In the genomic region with DNA sequence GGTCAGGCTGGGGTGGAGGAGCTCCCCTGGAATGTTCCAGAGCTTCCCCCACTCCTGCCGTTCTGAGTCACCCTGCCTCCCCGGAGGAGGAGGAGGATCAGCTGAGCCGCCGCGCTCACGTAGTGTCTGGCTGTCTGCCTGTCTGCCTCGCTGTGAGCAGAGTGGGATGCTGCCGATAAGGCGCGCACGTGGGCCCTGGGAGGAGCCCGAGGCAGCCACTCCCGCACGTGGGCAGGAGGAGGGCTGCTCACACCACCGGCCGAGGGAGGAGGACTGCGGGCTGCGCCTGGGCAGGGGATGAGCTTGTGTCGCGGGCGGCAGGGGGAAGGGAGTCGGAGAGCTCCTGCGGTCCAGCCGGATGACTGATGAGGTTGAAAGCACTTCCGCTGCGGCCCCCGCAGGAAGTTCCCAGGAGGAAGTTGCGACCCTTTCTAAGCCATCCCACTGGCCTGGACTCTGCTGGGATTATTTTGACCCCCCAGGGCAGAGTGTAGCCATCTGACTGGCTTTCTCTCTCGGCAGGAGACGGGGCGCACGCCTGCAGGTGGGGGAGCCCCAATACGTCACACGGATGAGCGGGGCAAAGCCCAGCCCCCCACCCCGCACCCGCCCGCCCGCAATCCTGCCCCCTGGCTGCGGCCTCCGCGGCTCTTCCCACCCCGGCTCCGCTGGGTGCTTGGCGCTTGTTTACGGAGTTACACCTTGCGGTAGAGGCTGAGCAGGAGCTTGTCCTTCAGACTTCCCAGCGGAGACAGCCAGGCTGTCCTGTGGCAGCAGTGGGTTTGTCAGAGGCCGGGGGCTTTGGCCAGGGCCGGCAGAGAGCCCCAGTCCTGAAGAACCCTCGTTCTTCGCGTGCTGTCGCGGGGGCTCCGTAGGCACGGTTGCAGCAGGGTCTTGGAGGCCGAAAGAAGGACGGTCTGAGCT, we compare ENCODE assay signal across 1 cellular context.
TF ChIP-seq lines count a peak whose summit lies in the region.

No MANE protein-coding gene starts in this region.

TF ChIP-seq in WTC11, 78 proteins besides CTCF, POLR2A, EP300 and RAD21 (continued from another document and continues in another):
- TF ChIP-seq, protein P1, sequence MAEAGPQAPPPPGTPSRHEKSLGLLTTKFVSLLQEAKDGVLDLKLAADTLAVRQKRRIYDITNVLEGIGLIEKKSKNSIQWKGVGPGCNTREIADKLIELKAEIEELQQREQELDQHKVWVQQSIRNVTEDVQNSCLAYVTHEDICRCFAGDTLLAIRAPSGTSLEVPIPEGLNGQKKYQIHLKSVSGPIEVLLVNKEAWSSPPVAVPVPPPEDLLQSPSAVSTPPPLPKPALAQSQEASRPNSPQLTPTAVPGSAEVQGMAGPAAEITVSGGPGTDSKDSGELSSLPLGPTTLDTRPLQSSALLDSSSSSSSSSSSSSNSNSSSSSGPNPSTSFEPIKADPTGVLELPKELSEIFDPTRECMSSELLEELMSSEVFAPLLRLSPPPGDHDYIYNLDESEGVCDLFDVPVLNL (CRISPR knock-in tag; IDR thresholded peaks at IDR 0.05; ENCODE audit: borderline replicate concordance, low read depth): no peak
- TF ChIP-seq ZNF263 (CRISPR knock-in tag; IDR thresholded peaks at IDR 0.05; ENCODE audit: low read depth): peak; percentile 99
- TF ChIP-seq FOXK1 (CRISPR knock-in tag; IDR thresholded peaks at IDR 0.05): peak; percentile 81
- TF ChIP-seq CREM (CRISPR knock-in tag; IDR thresholded peaks at IDR 0.05): 0 out of 2 replicates have a peak, but pooled peaks have one; percentile 50
- 0 out of 2 replicates have a peak, but pooled peaks have one; percentile 35 for TF ChIP-seq KAT7 (CRISPR knock-in tag; IDR thresholded peaks at IDR 0.05; ENCODE audit: borderline replicate concordance)
- no peak for TF ChIP-seq MXD4 (CRISPR knock-in tag; IDR thresholded peaks at IDR 0.05; ENCODE audit: borderline replicate concordance)
- TF ChIP-seq, protein P2, sequence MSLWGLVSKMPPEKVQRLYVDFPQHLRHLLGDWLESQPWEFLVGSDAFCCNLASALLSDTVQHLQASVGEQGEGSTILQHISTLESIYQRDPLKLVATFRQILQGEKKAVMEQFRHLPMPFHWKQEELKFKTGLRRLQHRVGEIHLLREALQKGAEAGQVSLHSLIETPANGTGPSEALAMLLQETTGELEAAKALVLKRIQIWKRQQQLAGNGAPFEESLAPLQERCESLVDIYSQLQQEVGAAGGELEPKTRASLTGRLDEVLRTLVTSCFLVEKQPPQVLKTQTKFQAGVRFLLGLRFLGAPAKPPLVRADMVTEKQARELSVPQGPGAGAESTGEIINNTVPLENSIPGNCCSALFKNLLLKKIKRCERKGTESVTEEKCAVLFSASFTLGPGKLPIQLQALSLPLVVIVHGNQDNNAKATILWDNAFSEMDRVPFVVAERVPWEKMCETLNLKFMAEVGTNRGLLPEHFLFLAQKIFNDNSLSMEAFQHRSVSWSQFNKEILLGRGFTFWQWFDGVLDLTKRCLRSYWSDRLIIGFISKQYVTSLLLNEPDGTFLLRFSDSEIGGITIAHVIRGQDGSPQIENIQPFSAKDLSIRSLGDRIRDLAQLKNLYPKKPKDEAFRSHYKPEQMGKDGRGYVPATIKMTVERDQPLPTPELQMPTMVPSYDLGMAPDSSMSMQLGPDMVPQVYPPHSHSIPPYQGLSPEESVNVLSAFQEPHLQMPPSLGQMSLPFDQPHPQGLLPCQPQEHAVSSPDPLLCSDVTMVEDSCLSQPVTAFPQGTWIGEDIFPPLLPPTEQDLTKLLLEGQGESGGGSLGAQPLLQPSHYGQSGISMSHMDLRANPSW (CRISPR knock-in tag; conservative IDR thresholded peaks at IDR 0.05; ENCODE audit: low read depth): no peak
- TF ChIP-seq, protein P3, sequence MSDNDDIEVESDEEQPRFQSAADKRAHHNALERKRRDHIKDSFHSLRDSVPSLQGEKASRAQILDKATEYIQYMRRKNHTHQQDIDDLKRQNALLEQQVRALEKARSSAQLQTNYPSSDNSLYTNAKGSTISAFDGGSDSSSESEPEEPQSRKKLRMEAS (CRISPR knock-in tag; IDR thresholded peaks at IDR 0.05): peak; percentile 88
- TF ChIP-seq ZNF416 (CRISPR knock-in tag; IDR thresholded peaks at IDR 0.05): no peak
- TF ChIP-seq OVOL2 (CRISPR knock-in tag; IDR thresholded peaks at IDR 0.05; ENCODE audit: borderline replicate concordance): no peak
- TF ChIP-seq, protein P4, sequence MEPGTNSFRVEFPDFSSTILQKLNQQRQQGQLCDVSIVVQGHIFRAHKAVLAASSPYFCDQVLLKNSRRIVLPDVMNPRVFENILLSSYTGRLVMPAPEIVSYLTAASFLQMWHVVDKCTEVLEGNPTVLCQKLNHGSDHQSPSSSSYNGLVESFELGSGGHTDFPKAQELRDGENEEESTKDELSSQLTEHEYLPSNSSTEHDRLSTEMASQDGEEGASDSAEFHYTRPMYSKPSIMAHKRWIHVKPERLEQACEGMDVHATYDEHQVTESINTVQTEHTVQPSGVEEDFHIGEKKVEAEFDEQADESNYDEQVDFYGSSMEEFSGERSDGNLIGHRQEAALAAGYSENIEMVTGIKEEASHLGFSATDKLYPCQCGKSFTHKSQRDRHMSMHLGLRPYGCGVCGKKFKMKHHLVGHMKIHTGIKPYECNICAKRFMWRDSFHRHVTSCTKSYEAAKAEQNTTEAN (CRISPR knock-in tag; IDR thresholded peaks at IDR 0.05): no peak
- no peak for TF ChIP-seq FOXJ3 (CRISPR knock-in tag; IDR thresholded peaks at IDR 0.05; ENCODE audit: borderline replicate concordance)
- TF ChIP-seq, protein P5, sequence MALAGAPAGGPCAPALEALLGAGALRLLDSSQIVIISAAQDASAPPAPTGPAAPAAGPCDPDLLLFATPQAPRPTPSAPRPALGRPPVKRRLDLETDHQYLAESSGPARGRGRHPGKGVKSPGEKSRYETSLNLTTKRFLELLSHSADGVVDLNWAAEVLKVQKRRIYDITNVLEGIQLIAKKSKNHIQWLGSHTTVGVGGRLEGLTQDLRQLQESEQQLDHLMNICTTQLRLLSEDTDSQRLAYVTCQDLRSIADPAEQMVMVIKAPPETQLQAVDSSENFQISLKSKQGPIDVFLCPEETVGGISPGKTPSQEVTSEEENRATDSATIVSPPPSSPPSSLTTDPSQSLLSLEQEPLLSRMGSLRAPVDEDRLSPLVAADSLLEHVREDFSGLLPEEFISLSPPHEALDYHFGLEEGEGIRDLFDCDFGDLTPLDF (CRISPR knock-in tag; IDR thresholded peaks at IDR 0.05): no peak
- no peak for TF ChIP-seq NFYB (CRISPR knock-in tag; conservative IDR thresholded peaks at IDR 0.05; ENCODE audit: low read depth)
- no peak for TF ChIP-seq ZNF317 (CRISPR knock-in tag; IDR thresholded peaks at IDR 0.05; ENCODE audit: borderline replicate concordance, low read depth)
- TF ChIP-seq, protein P6, sequence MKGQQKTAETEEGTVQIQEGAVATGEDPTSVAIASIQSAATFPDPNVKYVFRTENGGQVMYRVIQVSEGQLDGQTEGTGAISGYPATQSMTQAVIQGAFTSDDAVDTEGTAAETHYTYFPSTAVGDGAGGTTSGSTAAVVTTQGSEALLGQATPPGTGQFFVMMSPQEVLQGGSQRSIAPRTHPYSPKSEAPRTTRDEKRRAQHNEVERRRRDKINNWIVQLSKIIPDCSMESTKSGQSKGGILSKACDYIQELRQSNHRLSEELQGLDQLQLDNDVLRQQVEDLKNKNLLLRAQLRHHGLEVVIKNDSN (CRISPR knock-in tag; IDR thresholded peaks at IDR 0.05): peak; percentile 70; the same call in 1 of the 2 replicates
- TF ChIP-seq, protein P7, sequence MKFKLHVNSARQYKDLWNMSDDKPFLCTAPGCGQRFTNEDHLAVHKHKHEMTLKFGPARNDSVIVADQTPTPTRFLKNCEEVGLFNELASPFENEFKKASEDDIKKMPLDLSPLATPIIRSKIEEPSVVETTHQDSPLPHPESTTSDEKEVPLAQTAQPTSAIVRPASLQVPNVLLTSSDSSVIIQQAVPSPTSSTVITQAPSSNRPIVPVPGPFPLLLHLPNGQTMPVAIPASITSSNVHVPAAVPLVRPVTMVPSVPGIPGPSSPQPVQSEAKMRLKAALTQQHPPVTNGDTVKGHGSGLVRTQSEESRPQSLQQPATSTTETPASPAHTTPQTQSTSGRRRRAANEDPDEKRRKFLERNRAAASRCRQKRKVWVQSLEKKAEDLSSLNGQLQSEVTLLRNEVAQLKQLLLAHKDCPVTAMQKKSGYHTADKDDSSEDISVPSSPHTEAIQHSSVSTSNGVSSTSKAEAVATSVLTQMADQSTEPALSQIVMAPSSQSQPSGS (CRISPR knock-in tag; IDR thresholded peaks at IDR 0.05; ENCODE audit: borderline replicate concordance, low read depth): no peak
- TF ChIP-seq TCF7 (CRISPR knock-in tag; IDR thresholded peaks at IDR 0.05; ENCODE audit: low read depth): no peak
- TF ChIP-seq, protein P8, sequence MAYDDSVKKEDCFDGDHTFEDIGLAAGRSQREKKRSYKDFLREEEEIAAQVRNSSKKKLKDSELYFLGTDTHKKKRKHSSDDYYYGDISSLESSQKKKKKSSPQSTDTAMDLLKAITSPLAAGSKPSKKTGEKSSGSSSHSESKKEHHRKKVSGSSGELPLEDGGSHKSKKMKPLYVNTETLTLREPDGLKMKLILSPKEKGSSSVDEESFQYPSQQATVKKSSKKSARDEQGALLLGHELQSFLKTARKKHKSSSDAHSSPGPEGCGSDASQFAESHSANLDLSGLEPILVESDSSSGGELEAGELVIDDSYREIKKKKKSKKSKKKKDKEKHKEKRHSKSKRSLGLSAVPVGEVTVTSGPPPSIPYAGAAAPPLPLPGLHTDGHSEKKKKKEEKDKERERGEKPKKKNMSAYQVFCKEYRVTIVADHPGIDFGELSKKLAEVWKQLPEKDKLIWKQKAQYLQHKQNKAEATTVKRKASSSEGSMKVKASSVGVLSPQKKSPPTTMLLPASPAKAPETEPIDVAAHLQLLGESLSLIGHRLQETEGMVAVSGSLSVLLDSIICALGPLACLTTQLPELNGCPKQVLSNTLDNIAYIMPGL (CRISPR knock-in tag; IDR thresholded peaks at IDR 0.05): peak; percentile 79
- TF ChIP-seq, protein P9, sequence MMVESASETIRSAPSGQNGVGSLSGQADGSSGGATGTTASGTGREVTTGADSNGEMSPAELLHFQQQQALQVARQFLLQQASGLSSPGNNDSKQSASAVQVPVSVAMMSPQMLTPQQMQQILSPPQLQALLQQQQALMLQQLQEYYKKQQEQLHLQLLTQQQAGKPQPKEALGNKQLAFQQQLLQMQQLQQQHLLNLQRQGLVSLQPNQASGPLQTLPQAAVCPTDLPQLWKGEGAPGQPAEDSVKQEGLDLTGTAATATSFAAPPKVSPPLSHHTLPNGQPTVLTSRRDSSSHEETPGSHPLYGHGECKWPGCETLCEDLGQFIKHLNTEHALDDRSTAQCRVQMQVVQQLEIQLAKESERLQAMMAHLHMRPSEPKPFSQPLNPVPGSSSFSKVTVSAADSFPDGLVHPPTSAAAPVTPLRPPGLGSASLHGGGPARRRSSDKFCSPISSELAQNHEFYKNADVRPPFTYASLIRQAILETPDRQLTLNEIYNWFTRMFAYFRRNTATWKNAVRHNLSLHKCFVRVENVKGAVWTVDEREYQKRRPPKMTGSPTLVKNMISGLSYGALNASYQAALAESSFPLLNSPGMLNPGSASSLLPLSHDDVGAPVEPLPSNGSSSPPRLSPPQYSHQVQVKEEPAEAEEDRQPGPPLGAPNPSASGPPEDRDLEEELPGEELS (CRISPR knock-in tag; IDR thresholded peaks at IDR 0.05): peak; percentile 73
- peak; percentile 81; the same call in 1 of the 2 replicates for TF ChIP-seq ZNF232 (CRISPR knock-in tag; IDR thresholded peaks at IDR 0.05)
- TF ChIP-seq EMX1 (CRISPR knock-in tag; IDR thresholded peaks at IDR 0.05): no peak
- no peak for TF ChIP-seq NR2C2 (CRISPR knock-in tag; IDR thresholded peaks at IDR 0.05)
- no peak for TF ChIP-seq JAZF1 (CRISPR knock-in tag; IDR thresholded peaks at IDR 0.05)
- TF ChIP-seq MYBL2 (CRISPR knock-in tag; IDR thresholded peaks at IDR 0.05): 0 out of 2 replicates have a peak, but pooled peaks have one; percentile 32
- TF ChIP-seq ESRRA (CRISPR knock-in tag; IDR thresholded peaks at IDR 0.05; ENCODE audit: borderline replicate concordance): no peak
- TF ChIP-seq, protein P10, sequence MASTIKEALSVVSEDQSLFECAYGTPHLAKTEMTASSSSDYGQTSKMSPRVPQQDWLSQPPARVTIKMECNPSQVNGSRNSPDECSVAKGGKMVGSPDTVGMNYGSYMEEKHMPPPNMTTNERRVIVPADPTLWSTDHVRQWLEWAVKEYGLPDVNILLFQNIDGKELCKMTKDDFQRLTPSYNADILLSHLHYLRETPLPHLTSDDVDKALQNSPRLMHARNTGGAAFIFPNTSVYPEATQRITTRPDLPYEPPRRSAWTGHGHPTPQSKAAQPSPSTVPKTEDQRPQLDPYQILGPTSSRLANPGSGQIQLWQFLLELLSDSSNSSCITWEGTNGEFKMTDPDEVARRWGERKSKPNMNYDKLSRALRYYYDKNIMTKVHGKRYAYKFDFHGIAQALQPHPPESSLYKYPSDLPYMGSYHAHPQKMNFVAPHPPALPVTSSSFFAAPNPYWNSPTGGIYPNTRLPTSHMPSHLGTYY (CRISPR knock-in tag; IDR thresholded peaks at IDR 0.05): no peak
- no peak for TF ChIP-seq GRHL2 (CRISPR knock-in tag; IDR thresholded peaks at IDR 0.05; ENCODE audit: insufficient replicate concordance, severe bottlenecking)
- TF ChIP-seq, protein P11, sequence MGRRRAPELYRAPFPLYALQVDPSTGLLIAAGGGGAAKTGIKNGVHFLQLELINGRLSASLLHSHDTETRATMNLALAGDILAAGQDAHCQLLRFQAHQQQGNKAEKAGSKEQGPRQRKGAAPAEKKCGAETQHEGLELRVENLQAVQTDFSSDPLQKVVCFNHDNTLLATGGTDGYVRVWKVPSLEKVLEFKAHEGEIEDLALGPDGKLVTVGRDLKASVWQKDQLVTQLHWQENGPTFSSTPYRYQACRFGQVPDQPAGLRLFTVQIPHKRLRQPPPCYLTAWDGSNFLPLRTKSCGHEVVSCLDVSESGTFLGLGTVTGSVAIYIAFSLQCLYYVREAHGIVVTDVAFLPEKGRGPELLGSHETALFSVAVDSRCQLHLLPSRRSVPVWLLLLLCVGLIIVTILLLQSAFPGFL (CRISPR knock-in tag; IDR thresholded peaks at IDR 0.05; ENCODE audit: borderline replicate concordance): no peak
- no peak for TF ChIP-seq ZNF396 (CRISPR knock-in tag; IDR thresholded peaks at IDR 0.05; ENCODE audit: borderline replicate concordance)
- TF ChIP-seq NR3C1 (CRISPR knock-in tag; conservative IDR thresholded peaks at IDR 0.05; ENCODE audit: low read depth): no peak
